ENCODE assay signal across 5 cellular contexts in genomic region chr6:3478341-3478740, GRCh38.
"Had no signal": no experiment of that assay in that cellular context is flagged by ENCODE, and none has a peak within 500 bp of the region (broad histone marks: within the 10 kb centered on the region; RNA-seq: fewer than 3 reads in every experiment).

No MANE protein-coding gene starts in this region.

- DNase-seq: H9, HCEC 1CT, IMR-90 had no signal

- H3K27ac Mint-ChIP-seq: GM23338, H9 had no signal

- H3K4me3 ChIP-seq: GM23338, K562 had no signal

- ATAC-seq: GM23338, K562 had no signal

- H3K4me3 Mint-ChIP-seq: GM23338, H9 had no signal
